ENCODE assay signal across 4 cellular contexts in the genomic region with DNA sequence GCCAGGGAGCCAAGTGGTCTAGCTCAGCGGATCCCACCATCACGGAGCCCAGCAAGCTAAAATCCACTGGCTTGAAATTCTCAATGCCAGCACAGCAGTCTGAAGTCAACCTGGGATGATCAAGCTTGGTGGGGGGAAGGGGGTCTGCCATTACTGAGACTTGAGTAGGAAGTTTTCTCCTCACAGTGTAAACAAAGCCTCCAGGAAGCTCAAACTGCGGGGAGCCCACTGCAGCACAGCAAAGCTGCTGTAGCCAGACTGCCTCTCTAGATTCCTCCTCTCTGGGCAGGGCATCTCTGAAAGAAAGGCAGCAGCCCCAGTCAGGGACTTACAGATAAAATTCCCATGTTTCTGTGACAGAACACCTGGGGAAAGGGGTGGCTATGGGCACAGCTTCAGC.
A peak's percentile ranks its signal among the peaks of the same experiment; 100 is the strongest.
DNase-seq lines count a peak whose midpoint lies in the region; TF ChIP-seq lines count a peak whose summit lies in the region.
"Not testable (repeated sequence)": the region's sequence is repeated elsewhere in the genome, so short reads cannot be mapped to it uniquely, and the experiment has no call there.

No MANE protein-coding gene starts in this region.

- not testable (repeated sequence) for H2AK5ac ChIP-seq in mesendoderm (ENCODE audit: low read length)

- not testable (repeated sequence) for H2BK5ac ChIP-seq in mesendoderm (ENCODE audit: low read length)

- H3K27ac ChIP-seq in endodermal cell (ENCODE audit: low read depth, low read length); mesendoderm (ENCODE audit: low read depth, low read length): not testable (repeated sequence)

- H2BK15ac ChIP-seq in mesendoderm (replicated peaks; ENCODE audit: low read depth), result not testable (repeated sequence)

- H4K5ac ChIP-seq in mesendoderm (ENCODE audit: low read length), result not testable (repeated sequence)

- TF ChIP-seq CTCF in endodermal cell (conservative IDR thresholded peaks at IDR 0.05), result not testable (repeated sequence)

- H3K4me3 ChIP-seq in NT2/D1 (ENCODE audit: insufficient read length, low read depth); endodermal cell (ENCODE audit: low read length); mesendoderm (ENCODE audit: low read length): not testable (repeated sequence)

- H3K27me3 ChIP-seq in NT2/D1 (ENCODE audit: insufficient read depth, insufficient read length); endodermal cell (ENCODE audit: control insufficient read depth, insufficient read depth, low read length, poor library complexity, severe bottlenecking); mesendoderm (ENCODE audit: insufficient read depth, low read length, poor library complexity): not testable (repeated sequence)

- H3K36me3 Mint-ChIP-seq in endodermal cell (ENCODE audit: low read depth), result not testable (repeated sequence)

- not testable (repeated sequence) for H3K4me2 ChIP-seq in mesendoderm (ENCODE audit: low read length)

- H3K4ac ChIP-seq in mesendoderm (ENCODE audit: low read depth, low read length), result not testable (repeated sequence)

- H3K9me3 Mint-ChIP-seq in endodermal cell, result not testable (repeated sequence)

- H3K79me1 ChIP-seq in mesendoderm (ENCODE audit: low read length), result not testable (repeated sequence)

- H3K56ac ChIP-seq in mesendoderm (ENCODE audit: low read length), result not testable (repeated sequence)

- H3K4me3 Mint-ChIP-seq in endodermal cell, result not testable (repeated sequence)

- not testable (repeated sequence) for H4K8ac ChIP-seq in mesendoderm (ENCODE audit: low read depth, low read length)

- not testable (repeated sequence) for H3K18ac ChIP-seq in mesendoderm (ENCODE audit: low read length)

- H3K23ac ChIP-seq in mesendoderm (ENCODE audit: low read length), result not testable (repeated sequence)

- 81% methylated on average over 3 of the region's 3 CpGs; no CpG with 5 or more reads in 1 of the 2 experiments for WGBS in endodermal cell (ENCODE audit: insufficient coverage in 1 of 2, insufficient read length in 1 of 2), 2 experiments
- no CpG with 5 or more reads among the region's 3 CpGs for WGBS in mesendoderm (ENCODE audit: extremely low coverage, insufficient coverage, low lambda C conversion rate)

- not testable (repeated sequence) for H3K4me1 Mint-ChIP-seq in endodermal cell

- H3K9me3 ChIP-seq in NT2/D1 (ENCODE audit: insufficient read depth, low read length); endodermal cell (ENCODE audit: control insufficient read depth, low read length): not testable (repeated sequence)

- peak overlapping the region; percentile 3 for H3K27ac Mint-ChIP-seq in endodermal cell

- H3K79me2 ChIP-seq in mesendoderm (ENCODE audit: control insufficient read depth, insufficient read depth, low read length), result not testable (repeated sequence)

- not testable (repeated sequence) for H3K27me3 Mint-ChIP-seq in endodermal cell (ENCODE audit: insufficient read depth)

- not testable (repeated sequence) for H3K36me3 ChIP-seq in NT2/D1 (ENCODE audit: insufficient read depth, insufficient read length, low read length); endodermal cell (ENCODE audit: control insufficient read depth, insufficient read depth, low read length); mesendoderm (ENCODE audit: control insufficient read depth, insufficient read depth, low read length)

- not testable (repeated sequence) for H3K4me1 ChIP-seq in NT2/D1 (ENCODE audit: insufficient read depth, insufficient read length); endodermal cell (ENCODE audit: control insufficient read depth, insufficient read depth, low read length); mesendoderm (ENCODE audit: control insufficient read depth, low read depth, low read length)

- DNase-seq in ELF-1 (ENCODE audit: low read depth, low spot score) (peak; percentile 15), NT2/D1 (ENCODE audit: low read depth, low spot score) (peak; percentile 49), endodermal cell (peak; percentile 76), mesendoderm (peak; percentile 15)

- not testable (repeated sequence) for H3K9ac ChIP-seq in NT2/D1 (ENCODE audit: insufficient read length, low read depth); endodermal cell (ENCODE audit: extremely low read depth, low read length, poor library complexity, severe bottlenecking); mesendoderm (ENCODE audit: low read length)

- H2BK120ac ChIP-seq in mesendoderm (ENCODE audit: low read depth, low read length), result not testable (repeated sequence)

Comparison
In these comparisons a context has a peak if more than half of its experiments do, and no peak if none do; other contexts are left out.
1. DNase-seq: peak in every context shown above with its lines; median percentile 76 in endodermal cell; 49 in NT2/D1; 15 in ELF-1; 15 in mesendoderm.